8 cellular contexts compared by ENCODE assay signal in genomic region chr11:117072517-117073218, GRCh38. TPM values are rescaled to one million over a fixed set of nuclear protein-coding genes. Genes with fewer than 3 reads are reported as not detected.
DNase-seq lines count a peak whose midpoint lies in the region; ATAC-seq and TF ChIP-seq lines count a peak whose summit lies in the region.

No MANE protein-coding gene starts in this region.

- H3K27ac ChIP-seq in ACC112 (ENCODE audit: low read depth, low read length) (peak overlapping the region; percentile 63), fibroblast of lung (ENCODE audit: insufficient read depth, low read length) (no peak overlapping the region), sigmoid colon (peak overlapping the region; percentile 41 to 67 (median 58))

- H3K9me3 ChIP-seq in fibroblast of lung (ENCODE audit: control insufficient read depth, insufficient read depth, low read depth, low read length) (no peaks in the 10 kb centered on the region), sigmoid colon (no peaks in the 10 kb centered on the region)

- H3K4me3 ChIP-seq in ACC112 (ENCODE audit: low read depth, low read length) (peak overlapping the region; percentile 22; the same call in 1 of the 2 replicates), fibroblast of lung (replicated peaks in 1 of 4; ENCODE audit: control extremely low read depth in 1 of 4, insufficient read depth in 1 of 4, low read depth in 3 of 4, low read length in 4 of 4) (peak overlapping the region in 1 of 4 experiments; percentile 4), sigmoid colon (no peak overlapping the region)

- peaks cover 39% of the 10 kb centered on the region for H3K4me1 ChIP-seq in ACC112 (ENCODE audit: control insufficient read depth, insufficient read depth, low read length, unreplicated experiment)
- H3K4me1 ChIP-seq in fibroblast of lung (ENCODE audit: control insufficient read depth, extremely low read depth, insufficient read depth, low read length), result peaks cover 19% of the 10 kb centered on the region
- H3K4me1 ChIP-seq in sigmoid colon, result peaks cover 0 to 76% (median 67%) of the 10 kb centered on the region in 4 donors

- H2AFZ ChIP-seq in ACC112 (ENCODE audit: low read length, unreplicated experiment), result no peak overlapping the region
- no peak overlapping the region for H2AFZ ChIP-seq in fibroblast of lung (ENCODE audit: low read length)

- TF ChIP-seq CTCF in GM20000 (IDR thresholded peaks at IDR 0.05; ENCODE audit: extremely low read depth, missing control alignments) (no peak), fibroblast of lung (conservative IDR thresholded peaks at IDR 0.05 in 1 of 2, IDR thresholded peaks at IDR 0.05 in 1 of 2; ENCODE audit: low read depth in 1 of 2, low read length in 2 of 2) (no peak), sigmoid colon (IDR thresholded peaks at IDR 0.05) (no peak)

- H3K36me3 ChIP-seq in ACC112 (ENCODE audit: insufficient read depth, low read length), result no peaks in the 10 kb centered on the region
- H3K36me3 ChIP-seq in fibroblast of lung (ENCODE audit: control insufficient read depth, insufficient read depth, low read length), result no peaks in the 10 kb centered on the region
- H3K36me3 ChIP-seq in sigmoid colon, result no peaks in the 10 kb centered on the region

- peaks cover 39% of the 10 kb centered on the region for H3K79me2 ChIP-seq in ACC112 (ENCODE audit: control insufficient read depth, insufficient read depth, low read length, unreplicated experiment)
- peaks cover 14% of the 10 kb centered on the region for H3K79me2 ChIP-seq in fibroblast of lung (ENCODE audit: control insufficient read depth, insufficient read depth, low read length)

- peak overlapping the region; percentile 62 for H3K4me2 ChIP-seq in fibroblast of lung (ENCODE audit: extremely low read depth, insufficient read depth, low read length)

- H3K27me3 ChIP-seq in ACC112 (ENCODE audit: insufficient read depth, low read length) (no peaks in the 10 kb centered on the region), fibroblast of lung (ENCODE audit: control insufficient read depth, insufficient read depth, low read length) (no peaks in the 10 kb centered on the region), sigmoid colon (no peaks in the 10 kb centered on the region)

- peak in 1 of 4 donors; percentile 9 for TF ChIP-seq EP300 in sigmoid colon (IDR thresholded peaks at IDR 0.05)

- no peak for TF ChIP-seq POLR2A in sigmoid colon (IDR thresholded peaks at IDR 0.05)

- DNase-seq in GM20000 (ENCODE audit: low spot score) (peak; percentile 36), fibroblast of lung (ENCODE audit: low read depth in 2 of 2) (peak; percentile 95 to 96), sigmoid colon (no peak)

- H3K9ac ChIP-seq in fibroblast of lung (ENCODE audit: insufficient read depth, low read length), result no peak overlapping the region

- WGBS in sigmoid colon, 2 donors, result 87 to 89% methylated on average over 3 of the region's 3 CpGs

- peaks cover 4% of the 10 kb centered on the region for H4K20me1 ChIP-seq in fibroblast of lung (ENCODE audit: control insufficient read depth, extremely low read depth, insufficient read depth, low read length)

- peak; percentile 82 for ATAC-seq in SK-N-SH treated with all-trans-retinoic acid at 6 μM for 48 hours
- ATAC-seq in HG02973 (IDR thresholded peaks at IDR 0.05; ENCODE audit: unreplicated experiment), result no peak
- ATAC-seq in HG02571 (IDR thresholded peaks at IDR 0.05; ENCODE audit: unreplicated experiment), result no peak
- ATAC-seq in GM19467 (IDR thresholded peaks at IDR 0.05; ENCODE audit: unreplicated experiment), result no peak

- intact Hi-C loops in sigmoid colon (cut with DNase I), result loop anchor here (5.0 kb wide), 1 partner anchor 85 kb away; no protein-coding TSS in a partner anchor

TF ChIP-seq in SK-N-SH treated with all-trans-retinoic acid at 6 μM for 48 hours, 23 proteins besides CTCF, POLR2A, EP300 and RAD21:
- TF ChIP-seq POU6F1 (CRISPR knock-in tag; IDR thresholded peaks at IDR 0.05; ENCODE audit: borderline replicate concordance, low read depth) (peak; percentile 33; the same call in 1 of the 2 replicates), ZC3H10 (CRISPR knock-in tag; IDR thresholded peaks at IDR 0.05) (peak; percentile 96), ARNTL (CRISPR knock-in tag; IDR thresholded peaks at IDR 0.05; ENCODE audit: borderline replicate concordance, low read depth) (no peak), ISL1 (CRISPR knock-in tag; IDR thresholded peaks at IDR 0.05) (peak; percentile 83), ZNF8 (CRISPR knock-in tag; IDR thresholded peaks at IDR 0.05) (peak; percentile 26; the same call in 1 of the 2 replicates), BACH2 (CRISPR knock-in tag; IDR thresholded peaks at IDR 0.05; ENCODE audit: borderline replicate concordance) (no peak), PPARA (CRISPR knock-in tag; IDR thresholded peaks at IDR 0.05; ENCODE audit: borderline replicate concordance) (no peak), TOX (CRISPR knock-in tag; IDR thresholded peaks at IDR 0.05; ENCODE audit: borderline replicate concordance) (peak; percentile 53; the same call in 1 of the 2 replicates), RARB (CRISPR knock-in tag; IDR thresholded peaks at IDR 0.05) (no peak)
- TF ChIP-seq, protein P1, sequence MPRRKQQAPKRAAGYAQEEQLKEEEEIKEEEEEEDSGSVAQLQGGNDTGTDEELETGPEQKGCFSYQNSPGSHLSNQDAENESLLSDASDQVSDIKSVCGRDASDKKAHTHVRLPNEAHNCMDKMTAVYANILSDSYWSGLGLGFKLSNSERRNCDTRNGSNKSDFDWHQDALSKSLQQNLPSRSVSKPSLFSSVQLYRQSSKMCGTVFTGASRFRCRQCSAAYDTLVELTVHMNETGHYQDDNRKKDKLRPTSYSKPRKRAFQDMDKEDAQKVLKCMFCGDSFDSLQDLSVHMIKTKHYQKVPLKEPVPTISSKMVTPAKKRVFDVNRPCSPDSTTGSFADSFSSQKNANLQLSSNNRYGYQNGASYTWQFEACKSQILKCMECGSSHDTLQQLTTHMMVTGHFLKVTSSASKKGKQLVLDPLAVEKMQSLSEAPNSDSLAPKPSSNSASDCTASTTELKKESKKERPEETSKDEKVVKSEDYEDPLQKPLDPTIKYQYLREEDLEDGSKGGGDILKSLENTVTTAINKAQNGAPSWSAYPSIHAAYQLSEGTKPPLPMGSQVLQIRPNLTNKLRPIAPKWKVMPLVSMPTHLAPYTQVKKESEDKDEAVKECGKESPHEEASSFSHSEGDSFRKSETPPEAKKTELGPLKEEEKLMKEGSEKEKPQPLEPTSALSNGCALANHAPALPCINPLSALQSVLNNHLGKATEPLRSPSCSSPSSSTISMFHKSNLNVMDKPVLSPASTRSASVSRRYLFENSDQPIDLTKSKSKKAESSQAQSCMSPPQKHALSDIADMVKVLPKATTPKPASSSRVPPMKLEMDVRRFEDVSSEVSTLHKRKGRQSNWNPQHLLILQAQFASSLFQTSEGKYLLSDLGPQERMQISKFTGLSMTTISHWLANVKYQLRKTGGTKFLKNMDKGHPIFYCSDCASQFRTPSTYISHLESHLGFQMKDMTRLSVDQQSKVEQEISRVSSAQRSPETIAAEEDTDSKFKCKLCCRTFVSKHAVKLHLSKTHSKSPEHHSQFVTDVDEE (CRISPR knock-in tag; IDR thresholded peaks at IDR 0.05), result no peak
- TF ChIP-seq, protein P2, sequence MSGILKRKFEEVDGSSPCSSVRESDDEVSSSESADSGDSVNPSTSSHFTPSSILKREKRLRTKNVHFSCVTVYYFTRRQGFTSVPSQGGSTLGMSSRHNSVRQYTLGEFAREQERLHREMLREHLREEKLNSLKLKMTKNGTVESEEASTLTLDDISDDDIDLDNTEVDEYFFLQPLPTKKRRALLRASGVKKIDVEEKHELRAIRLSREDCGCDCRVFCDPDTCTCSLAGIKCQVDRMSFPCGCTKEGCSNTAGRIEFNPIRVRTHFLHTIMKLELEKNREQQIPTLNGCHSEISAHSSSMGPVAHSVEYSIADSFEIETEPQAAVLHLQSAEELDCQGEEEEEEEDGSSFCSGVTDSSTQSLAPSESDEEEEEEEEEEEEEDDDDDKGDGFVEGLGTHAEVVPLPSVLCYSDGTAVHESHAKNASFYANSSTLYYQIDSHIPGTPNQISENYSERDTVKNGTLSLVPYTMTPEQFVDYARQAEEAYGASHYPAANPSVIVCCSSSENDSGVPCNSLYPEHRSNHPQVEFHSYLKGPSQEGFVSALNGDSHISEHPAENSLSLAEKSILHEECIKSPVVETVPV (CRISPR knock-in tag; IDR thresholded peaks at IDR 0.05), result no peak
- TF ChIP-seq, protein P3, sequence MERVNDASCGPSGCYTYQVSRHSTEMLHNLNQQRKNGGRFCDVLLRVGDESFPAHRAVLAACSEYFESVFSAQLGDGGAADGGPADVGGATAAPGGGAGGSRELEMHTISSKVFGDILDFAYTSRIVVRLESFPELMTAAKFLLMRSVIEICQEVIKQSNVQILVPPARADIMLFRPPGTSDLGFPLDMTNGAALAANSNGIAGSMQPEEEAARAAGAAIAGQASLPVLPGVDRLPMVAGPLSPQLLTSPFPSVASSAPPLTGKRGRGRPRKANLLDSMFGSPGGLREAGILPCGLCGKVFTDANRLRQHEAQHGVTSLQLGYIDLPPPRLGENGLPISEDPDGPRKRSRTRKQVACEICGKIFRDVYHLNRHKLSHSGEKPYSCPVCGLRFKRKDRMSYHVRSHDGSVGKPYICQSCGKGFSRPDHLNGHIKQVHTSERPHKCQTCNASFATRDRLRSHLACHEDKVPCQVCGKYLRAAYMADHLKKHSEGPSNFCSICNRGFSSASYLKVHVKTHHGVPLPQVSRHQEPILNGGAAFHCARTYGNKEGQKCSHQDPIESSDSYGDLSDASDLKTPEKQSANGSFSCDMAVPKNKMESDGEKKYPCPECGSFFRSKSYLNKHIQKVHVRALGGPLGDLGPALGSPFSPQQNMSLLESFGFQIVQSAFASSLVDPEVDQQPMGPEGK (CRISPR knock-in tag; IDR thresholded peaks at IDR 0.05; ENCODE audit: borderline replicate concordance), result peak; percentile 52; the same call in 1 of the 2 replicates

RNA-seq across cellular contexts. Expression of gene SIK3, which starts 25.6 kb away (rescaled TPM):
- total RNA-seq in fibroblast of lung (11.8 and 22.8 TPM in 2 replicates), sigmoid colon (10 to 100 TPM; 35.3 to 53.2 (median 40.9) TPM)
- polyA plus RNA-seq in fibroblast of lung (7.1 and 9.7 TPM in 2 replicates), sigmoid colon (10 to 100 TPM in 1 of 3 donors, 1 to 10 TPM in 2; 5.5 to 16.5 (median 7.8) TPM)
- polyA plus RNA-seq in fibroblast of lung (2012), result 11.7 and 13.1 TPM in 2 replicates
- polyA minus RNA-seq in fibroblast of lung (ENCODE audit: low replicate concordance), result 35.1 and 35.2 TPM in 2 replicates
